13 cellular contexts compared by ENCODE assay signal in genomic region chr19:18606281-18607221, GRCh38. TPM values are rescaled to one million over a fixed set of nuclear protein-coding genes. Genes with fewer than 3 reads are reported as not detected.
DNase-seq lines count a peak whose midpoint lies in the region; ATAC-seq, FAIRE-seq and TF ChIP-seq lines count a peak whose summit lies in the region.
"Had no signal": no experiment of that assay in that cellular context is flagged by ENCODE, and none has a peak within 500 bp of the region (broad histone marks: within the 10 kb centered on the region; RNA-seq: fewer than 3 reads in every experiment).

CRLF1 (minus strand) TSS chr19:18606799; CDS start chr19:18606656, 143 bp downstream.

- FAIRE-seq in H54 (lab: Jason Lieb, UNC): no peak

- POLR2A ChIA-PET in PC-3 (lab: Charles Lee; ENCODE audit: unreplicated experiment): no interaction called here
- POLR2A ChIA-PET in GM10248 (lab: Yijun Ruan, JAX): no interaction called here

- H3K4me3 ChIP-seq in ACC112 (ENCODE audit: low read depth, low read length) (peak within 1 kb of the TSS; percentile 73), PC-3 (ENCODE audit: low read length) (no peak within 1 kb of the TSS), esophagus (ENCODE audit: low read depth in 1 of 2, low read length in 2 of 2) (peak within 1 kb of the TSS; percentile 30 to 33)

- H3K36me3 ChIP-seq in ACC112 (ENCODE audit: insufficient read depth, low read length) (no peaks in the 10 kb centered on the region), PC-3 (ENCODE audit: low read depth, low read length) (no peaks in the 10 kb centered on the region), esophagus (ENCODE audit: control insufficient read depth in 2 of 2, insufficient read depth in 2 of 2, low read length in 1 of 2) (no peaks in the 10 kb centered on the region)

- TF ChIP-seq CTCF in PC-3 (conservative IDR thresholded peaks at IDR 0.05; ENCODE audit: low read depth, low read length): no peak
- no peak for TF ChIP-seq CTCF in nephron progenitor cell (IDR thresholded peaks at IDR 0.05)
- no peak for TF ChIP-seq CTCF in GM10248 (IDR thresholded peaks at IDR 0.05; ENCODE audit: control extremely low read depth, extremely low read depth, low read depth, missing control alignments)

- H4K20me1 ChIP-seq in PC-3 (ENCODE audit: low read length): no peaks in the 10 kb centered on the region

- no peaks in the 10 kb centered on the region for H3K9me3 Mint-ChIP-seq in nephron progenitor cell
- H3K9me3 Mint-ChIP-seq in T-helper 2 cell treated with Interferon-gamma antibody and Interleukin-4, amounts not matched to agents 5 μg/mL and 100 μg/mL, for 36 hours: no peaks in the 10 kb centered on the region

- no peak for TF ChIP-seq POLR2A in H54 (IDR thresholded peaks at IDR 0.05; ENCODE audit: low read depth, low read length)

- BruUV-seq in PC-3 (replicated peaks; lab: Mats Ljungman, UMichigan): no TSS peak

- CTCF ChIA-PET in PC-3 (lab: Charles Lee) (no interaction called here), GM10248 (lab: Yijun Ruan, JAX) (no interaction called here)

- DNase-seq in PC-3: no peak
- DNase-seq in nephron progenitor cell: no peak
- no peak for DNase-seq in activated CD8-positive, alpha-beta memory T cell treated with anti-CD3 and anti-CD28 coated beads for 24 hours
- DNase-seq in T-helper 2 cell treated with Interferon-gamma antibody and Interleukin-4, amounts not matched to agents 5 μg/mL and 100 μg/mL, for 36 hours (ENCODE audit: low spot score): no peak
- DNase-seq in H54 (ENCODE audit: insufficient read length, low spot score): no peak
- DNase-seq in GM10248 (ENCODE audit: extremely low spot score): no peak
- DNase-seq: activated effector memory CD4-positive, alpha-beta T cell treated with Interleukin-2 at 50 U/mL for 16 hours; CD4-positive, CD25-positive, alpha-beta regulatory T cell; foreskin fibroblast; stimulated activated naive CD4-positive, alpha-beta T cell treated with Interleukin-2 at 50 U/mL for 16 hours had no signal

- no peak within 1 kb of the TSS for H3K27ac Mint-ChIP-seq in nephron progenitor cell
- H3K27ac Mint-ChIP-seq in T-helper 2 cell treated with Interferon-gamma antibody and Interleukin-4, amounts not matched to agents 5 μg/mL and 100 μg/mL, for 36 hours: no peak within 1 kb of the TSS
- H3K27ac Mint-ChIP-seq: progenitor cell of endocrine pancreas had no signal

- no peaks in the 10 kb centered on the region for H3K79me2 ChIP-seq in ACC112 (ENCODE audit: control insufficient read depth, insufficient read depth, low read length, unreplicated experiment)
- H3K79me2 ChIP-seq in PC-3 (ENCODE audit: low read length): no peaks in the 10 kb centered on the region

- H3K27ac ChIP-seq in ACC112 (ENCODE audit: low read depth, low read length) (no peak within 1 kb of the TSS), PC-3 (ENCODE audit: low read length) (no peak within 1 kb of the TSS), esophagus (ENCODE audit: low read depth in 2 of 2, low read length in 1 of 2) (no peak within 1 kb of the TSS)

- peak within 1 kb of the TSS; percentile 51; the same call in 1 of the 2 replicates for H3K4me2 ChIP-seq in PC-3 (ENCODE audit: low read length)

- H2AFZ ChIP-seq in ACC112 (ENCODE audit: low read length, unreplicated experiment): no peak within 1 kb of the TSS
- H2AFZ ChIP-seq in PC-3 (ENCODE audit: low read length): no peak within 1 kb of the TSS

- H3K4me3 Mint-ChIP-seq in nephron progenitor cell: peak within 1 kb of the TSS; percentile 52
- H3K4me3 Mint-ChIP-seq in T-helper 2 cell treated with Interferon-gamma antibody and Interleukin-4, amounts not matched to agents 5 μg/mL and 100 μg/mL, for 36 hours: no peak within 1 kb of the TSS

- peaks cover 5% of the 10 kb centered on the region for H3F3A ChIP-seq in PC-3 (ENCODE audit: low read length, unreplicated experiment)

- intact Hi-C loops in PC-3 (cut with micrococcal nuclease): loop anchor here (10.0 kb wide), 1 partner anchor 168 kb away; no protein-coding TSS in a partner anchor

- no peak for ATAC-seq in PC-3

- H3K9me3 ChIP-seq in PC-3 (ENCODE audit: low read length) (no peaks in the 10 kb centered on the region), esophagus (ENCODE audit: control insufficient read depth in 2 of 2, insufficient read depth in 1 of 2, low read depth in 1 of 2, low read length in 1 of 2) (no peaks in the 10 kb centered on the region)

- no peaks in the 10 kb centered on the region for H3K9me2 ChIP-seq in PC-3 (replicated peaks; ENCODE audit: low read length)

- peaks cover 85% of the 10 kb centered on the region for H3K27me3 Mint-ChIP-seq in nephron progenitor cell (ENCODE audit: low read depth, poor library complexity)
- H3K27me3 Mint-ChIP-seq in T-helper 2 cell treated with Interferon-gamma antibody and Interleukin-4, amounts not matched to agents 5 μg/mL and 100 μg/mL, for 36 hours (ENCODE audit: low read depth): peaks cover 73% of the 10 kb centered on the region

- H3K36me3 Mint-ChIP-seq in nephron progenitor cell (ENCODE audit: low read depth): no peaks in the 10 kb centered on the region
- H3K36me3 Mint-ChIP-seq in T-helper 2 cell treated with Interferon-gamma antibody and Interleukin-4, amounts not matched to agents 5 μg/mL and 100 μg/mL, for 36 hours (ENCODE audit: low read depth): no peaks in the 10 kb centered on the region

- WGBS in esophagus, 2 donors: 1% methylated on average over 40 to 115 of the region's 116 CpGs

- H3K27me3 ChIP-seq in ACC112 (ENCODE audit: insufficient read depth, low read length) (peaks cover 50% of the 10 kb centered on the region), PC-3 (ENCODE audit: low read length) (peaks cover 67% of the 10 kb centered on the region), esophagus (ENCODE audit: control insufficient read depth in 1 of 2, insufficient read depth in 2 of 2, low read length in 2 of 2) (peaks cover 4 to 32% of the 10 kb centered on the region in 2 donors)

- peaks cover 47% of the 10 kb centered on the region for H3K4me1 Mint-ChIP-seq in nephron progenitor cell
- H3K4me1 Mint-ChIP-seq in T-helper 2 cell treated with Interferon-gamma antibody and Interleukin-4, amounts not matched to agents 5 μg/mL and 100 μg/mL, for 36 hours (ENCODE audit: low read depth): peaks cover 2% of the 10 kb centered on the region

- no peaks in the 10 kb centered on the region for H3K4me1 ChIP-seq in ACC112 (ENCODE audit: control insufficient read depth, insufficient read depth, low read length, unreplicated experiment)
- no peaks in the 10 kb centered on the region; the same call in 1 of the 2 replicates for H3K4me1 ChIP-seq in PC-3 (ENCODE audit: insufficient read depth, low read length)
- peaks cover 7 to 9% of the 10 kb centered on the region in 2 donors for H3K4me1 ChIP-seq in esophagus (ENCODE audit: control insufficient read depth in 2 of 2, insufficient read depth in 2 of 2, low read length in 1 of 2)

- no peak within 1 kb of the TSS for H3K9ac ChIP-seq in PC-3 (ENCODE audit: low read length)

RNA-seq across cellular contexts. Expression of gene CRLF1, which starts in this region (rescaled TPM):
- total RNA-seq in PC-3 (2014; rRNA removed): 0.23 and 2.6 TPM in 2 replicates
- polyA plus RNA-seq in esophagus: 10 to 100 TPM in 1 of 2 donors, 1 to 10 TPM in 1; 2.8 to 11.1 TPM
- total RNA-seq: CD4-positive, CD25-positive, alpha-beta regulatory T cell had no signal
